8 cellular contexts compared by ENCODE assay signal in genomic region chr4:118835896-118836762, GRCh38. TPM values are rescaled to one million over a fixed set of nuclear protein-coding genes. Genes with fewer than 3 reads are reported as not detected.
DNase-seq lines count a peak whose midpoint lies in the region; ATAC-seq and TF ChIP-seq lines count a peak whose summit lies in the region.

Gene SEC24D (minus strand): TSS chr4:118836126. CDS start chr4:118833696, 2,430 bp downstream.

- H3K36me3 ChIP-seq in BLaER1 (peaks cover 23% of the 10 kb centered on the region), liver (ENCODE audit: control insufficient read depth in 4 of 4, insufficient read depth in 3 of 4, low read depth in 1 of 4, low read length in 3 of 4) (peaks cover 6 to 24% (median 11%) of the 10 kb centered on the region in 4 donors)

- peak; percentile 2 for TF ChIP-seq CTCF in liver (IDR thresholded peaks at IDR 0.05; ENCODE audit: low read depth, low read length, missing input control)

- H3K9ac ChIP-seq in BLaER1: peak within 1 kb of the TSS; percentile 81
- peak within 1 kb of the TSS; percentile 83 to 84 for H3K9ac ChIP-seq in liver (ENCODE audit: low read depth in 1 of 2, low read length in 2 of 2)

- H4K20me1 ChIP-seq in BLaER1: no peaks in the 10 kb centered on the region

- H3K9me3 ChIP-seq in BLaER1 (no peaks in the 10 kb centered on the region), liver (ENCODE audit: control insufficient read depth in 4 of 4, low read length in 3 of 4) (no peaks in the 10 kb centered on the region)

- peak; percentile 76 for TF ChIP-seq POLR2A in GM19193 (IDR thresholded peaks at IDR 0.05; ENCODE audit: extremely low read depth, insufficient read depth, insufficient read length)

- H3K27me3 ChIP-seq in BLaER1 (no peaks in the 10 kb centered on the region), liver (ENCODE audit: control insufficient read depth in 4 of 4, insufficient read depth in 4 of 4, low read length in 3 of 4) (no peaks in the 10 kb centered on the region)

- peak; percentile 43 for DNase-seq in NCI-H510A treated with DMSO at 0.1 percent for 48 hours (lab: John Stamatoyannopoulos, UW)
- DNase-seq in activated CD4-positive, alpha-beta T cell treated with anti-CD3 and anti-CD28 coated beads, Interleukin-2, amount 50 U/mL, for 4 hours: peak; percentile 71 to 72
- peak; percentile 74 to 88 for DNase-seq in dermis microvascular lymphatic vessel endothelial cell (ENCODE audit: low read depth in 2 of 2)
- DNase-seq in stimulated activated CD4-positive, alpha-beta T cell treated with anti-CD3 and anti-CD28 coated beads, Interleukin-4, amount 100 ng/mL, for 24 hours: peak; percentile 84

- peaks cover 19% of the 10 kb centered on the region for H3K4me1 ChIP-seq in BLaER1
- peaks cover 2 to 26% (median 13%) of the 10 kb centered on the region in 4 donors for H3K4me1 ChIP-seq in liver (ENCODE audit: control insufficient read depth in 4 of 4, insufficient read depth in 4 of 4, low read length in 3 of 4)

- TF ChIP-seq RAD21 in liver (IDR thresholded peaks at IDR 0.05): no peak

- WGBS in liver: under 1% methylated on average over 76 of the region's 76 CpGs

- ATAC-seq in HG03432 (IDR thresholded peaks at IDR 0.05; ENCODE audit: unreplicated experiment): peak; percentile 83

- peak within 1 kb of the TSS; percentile 64 for H3K27ac ChIP-seq in BLaER1
- H3K27ac ChIP-seq in liver (ENCODE audit: low read depth in 1 of 2, low read length in 2 of 2): peak within 1 kb of the TSS; percentile 81 to 95

- H3K4me3 ChIP-seq in BLaER1 (peak within 1 kb of the TSS; percentile 97), liver (ENCODE audit: low read depth in 1 of 3, low read length in 3 of 3) (peak within 1 kb of the TSS; percentile 72 to 96 (median 93))

- peak within 1 kb of the TSS; percentile 84 for H3K4me2 ChIP-seq in BLaER1

TF ChIP-seq in liver, 16 proteins besides CTCF, POLR2A, EP300 and RAD21:
- no peak for TF ChIP-seq EGR1 (IDR thresholded peaks at IDR 0.05; ENCODE audit: low read depth in 2 of 2)
- no peak for TF ChIP-seq REST (IDR thresholded peaks at IDR 0.05)
- peak in 1 of 2 donors; percentile 21 for TF ChIP-seq GABPA (IDR thresholded peaks at IDR 0.05 in 1 of 2, conservative IDR thresholded peaks at IDR 0.05 in 1 of 2)
- TF ChIP-seq RXRA (IDR thresholded peaks at IDR 0.05): no peak
- TF ChIP-seq TAF1 (conservative IDR thresholded peaks at IDR 0.05): no peak
- TF ChIP-seq FOXA1 (IDR thresholded peaks at IDR 0.05): no peak
- TF ChIP-seq HNF4G (IDR thresholded peaks at IDR 0.05): no peak
- no peak for TF ChIP-seq ZBTB33 (IDR thresholded peaks at IDR 0.05)
- peak; percentile 9 for TF ChIP-seq SP1 (IDR thresholded peaks at IDR 0.05)
- TF ChIP-seq HNF4A (conservative IDR thresholded peaks at IDR 0.05): no peak
- peak in 1 of 2 donors; percentile 19 for TF ChIP-seq JUND (IDR thresholded peaks at IDR 0.05)
- peak; percentile 61 for TF ChIP-seq MAX (IDR thresholded peaks at IDR 0.05)
- TF ChIP-seq YY1 (IDR thresholded peaks at IDR 0.05): peak; percentile 14
- no peak for TF ChIP-seq NR2F2 (IDR thresholded peaks at IDR 0.05)
TF ChIP-seq in liver: peak in this region for 5.

RNA-seq across cellular contexts. Expression of gene SEC24D, which starts in this region (rescaled TPM):
- total RNA-seq in dermis microvascular lymphatic vessel endothelial cell (27.3 and 39.3 TPM in 2 replicates), liver (10 to 100 TPM; 16.0 to 80.8 TPM)
- polyA plus RNA-seq in liver: 10 to 100 TPM; 18.1 to 49.3 TPM

Comparison
In these comparisons a context has a peak if more than half of its experiments do, and no peak if none do; other contexts are left out.
1. Peak in every context shown above with its lines: DNase-seq, ATAC-seq, H3K4me3 ChIP-seq and H3K27ac ChIP-seq.